ENCODE assay signal across 8 cellular contexts in the genomic region with DNA sequence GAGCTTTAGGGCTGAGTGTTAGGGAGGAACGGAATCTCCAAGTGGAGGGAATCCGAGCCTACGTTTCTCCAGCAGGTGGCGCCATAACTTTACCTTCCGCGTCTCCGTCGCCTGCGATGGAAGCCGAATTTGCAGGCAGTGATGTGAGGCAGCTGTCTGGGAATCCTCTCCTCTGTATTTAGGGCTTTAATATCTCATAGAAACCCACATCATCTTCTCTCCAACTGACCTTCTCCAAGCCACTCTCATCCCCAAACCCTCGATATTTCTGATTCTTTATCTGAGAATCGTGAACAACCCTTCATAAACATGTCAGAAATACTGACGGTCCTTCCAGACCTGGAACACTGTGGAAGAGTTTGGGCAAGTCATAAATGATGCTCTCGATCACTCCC. TPM values are rescaled to one million over a fixed set of nuclear protein-coding genes. Genes with fewer than 3 reads are reported as not detected.
DNase-seq lines count a peak whose midpoint lies in the region; ATAC-seq, FAIRE-seq and TF ChIP-seq lines count a peak whose summit lies in the region.

No MANE protein-coding gene starts in this region.

- WGBS in neuronal stem cell (ENCODE audit: extremely low coverage in 2 of 2, insufficient read length in 2 of 2, insufficient replicate concordance in 1 of 2), 2 donors, result no CpG with 5 or more reads among the region's 14 CpGs

- no peaks in the 10 kb centered on the region for H3K9me3 ChIP-seq in neuronal stem cell (replicated peaks in 1 of 2; ENCODE audit: control insufficient read depth in 2 of 2, insufficient read depth in 1 of 2, low read depth in 1 of 2, low read length in 2 of 2)

- H4K8ac ChIP-seq in neuronal stem cell (ENCODE audit: low read depth, low read length), result no peak overlapping the region

- H3K27ac ChIP-seq in neuronal stem cell (replicated peaks; ENCODE audit: low read length), result no peak overlapping the region
- H3K27ac ChIP-seq in substantia nigra (ENCODE audit: low read depth, low read length, poor library complexity, severe bottlenecking), result no peak overlapping the region

- DNase-seq in DMS53 treated with DMSO at 0.1 percent for 48 hours (lab: John Stamatoyannopoulos, UW; ENCODE audit: unreplicated experiment) (peak; percentile 44), RCC 7860 (ENCODE audit: low spot score) (peak; percentile 44), fibroblast of peridontal ligament (ENCODE audit: extremely low read depth) (peak; percentile 84), neuronal stem cell (ENCODE audit: low spot score) (peak; percentile 80), substantia nigra (lab: John Stamatoyannopoulos, UW) (peak in 39 of 49 donors; percentile 1 to 79 (median 43))
- DNase-seq in activated T-cell treated with anti-CD3 and anti-CD28 coated beads, Interleukin-2, amount 50 U/mL, for 48 hours, result peak; percentile 72 to 79

- no peak overlapping the region for H2BK12ac ChIP-seq in neuronal stem cell (ENCODE audit: low read length)

- H3K9ac ChIP-seq in neuronal stem cell (ENCODE audit: low read depth, low read length, poor library complexity), result no peak overlapping the region

- H2BK5ac ChIP-seq in neuronal stem cell (ENCODE audit: low read length), result no peak overlapping the region

- no peak overlapping the region for H2AFZ ChIP-seq in neuronal stem cell (ENCODE audit: low read length)

- no peak overlapping the region for H3K4me3 ChIP-seq in neuronal stem cell (ENCODE audit: low read length in 2 of 2)

- H3K23ac ChIP-seq in neuronal stem cell (ENCODE audit: low read depth, low read length, poor library complexity), result no peak overlapping the region

- H3K4me2 ChIP-seq in neuronal stem cell (ENCODE audit: insufficient read depth, low read length, poor library complexity, severe bottlenecking), result no peak overlapping the region

- no peak for FAIRE-seq in RCC 7860 (lab: Jason Lieb, UNC)

- H3K27me3 ChIP-seq in neuronal stem cell (ENCODE audit: control insufficient read depth in 3 of 3, insufficient read depth in 3 of 3, low read depth in 1 of 3, low read length in 3 of 3), result peaks cover 0 to 10% (median 0%) of the 10 kb centered on the region in 3 experiments

- H3K36me3 ChIP-seq in neuronal stem cell (replicated peaks in 1 of 2; ENCODE audit: control insufficient read depth in 2 of 2, insufficient read depth in 2 of 2, low read length in 2 of 2), result no peaks in the 10 kb centered on the region

- no peak for ATAC-seq in GM21526 (IDR thresholded peaks at IDR 0.05; ENCODE audit: low FRiP score, unreplicated experiment)

- TF ChIP-seq CTCF in LNCAP (IDR thresholded peaks at IDR 0.05), result peak; percentile 51; the same call in 1 of the 2 replicates

- H3K14ac ChIP-seq in neuronal stem cell (ENCODE audit: low read length), result no peak overlapping the region

- no peaks in the 10 kb centered on the region for H3K79me1 ChIP-seq in neuronal stem cell (ENCODE audit: low read depth, low read length)

- no peak overlapping the region for H3K4ac ChIP-seq in neuronal stem cell (ENCODE audit: low read length)

- no peak overlapping the region for H4K91ac ChIP-seq in neuronal stem cell (ENCODE audit: low read depth, low read length, poor library complexity)

- H3K18ac ChIP-seq in neuronal stem cell (ENCODE audit: low read length), result no peak overlapping the region

- peaks cover 0 to 4% of the 10 kb centered on the region in 2 donors for H3K4me1 ChIP-seq in neuronal stem cell (ENCODE audit: control insufficient read depth in 2 of 2, insufficient read depth in 1 of 2, low read depth in 1 of 2, low read length in 2 of 2)

- H2BK15ac ChIP-seq in neuronal stem cell (ENCODE audit: low read length), result no peak overlapping the region

- no peak overlapping the region for H2AK5ac ChIP-seq in neuronal stem cell (ENCODE audit: low read depth, low read length)

- no peak overlapping the region for H2BK120ac ChIP-seq in neuronal stem cell (ENCODE audit: low read depth, low read length)

RNA-seq across cellular contexts. Expression of a gene that starts 27.5 kb away (rescaled TPM):
- 0.15 TPM for polyA plus RNA-seq in neuronal stem cell (2013, experiment 1 of 2)
- polyA plus RNA-seq in neuronal stem cell (2013, experiment 2 of 2), result 0.22 TPM

RNA-seq across cellular contexts. Expression of a gene that starts 40.2 kb away (rescaled TPM):
- 171 TPM for polyA plus RNA-seq in neuronal stem cell (2013, experiment 1 of 2)
- 176 TPM for polyA plus RNA-seq in neuronal stem cell (2013, experiment 2 of 2)
